In the genomic region with DNA sequence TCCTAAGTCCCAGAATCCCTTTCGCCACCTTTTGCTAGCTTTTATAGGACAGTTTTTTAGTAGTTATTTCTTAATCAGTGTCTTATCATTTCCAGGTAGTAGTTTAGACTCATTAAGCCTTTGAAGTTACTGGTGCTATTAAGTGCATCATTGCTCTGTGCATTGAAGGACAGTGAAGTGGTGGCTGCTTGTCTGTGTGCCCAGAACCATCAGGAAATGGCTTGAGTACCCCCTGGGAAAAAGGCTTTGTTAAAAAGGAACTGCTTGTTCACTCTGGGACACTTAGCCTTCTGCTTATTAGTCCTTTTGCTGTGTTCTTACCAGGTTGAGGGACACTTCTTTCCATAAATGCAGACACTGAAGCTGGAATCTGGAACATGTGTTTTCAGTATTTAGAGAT, we compare ENCODE assay signal across 26 cellular contexts. TPM values are rescaled to one million over a fixed set of nuclear protein-coding genes. Genes with fewer than 3 reads are reported as not detected.
"Had no signal": no experiment of that assay in that cellular context is flagged by ENCODE, and none has a peak within 500 bp of the region (broad histone marks: within the 10 kb centered on the region; RNA-seq: fewer than 3 reads in every experiment).

No MANE protein-coding gene starts in this region.

- H3K4me3 ChIP-seq: lung, pancreas, tibial artery had no signal

- ATAC-seq: activated T-cell treated with anti-CD3 and anti-CD28 coated beads, Interleukin-2, amount 50 U/mL, for 72 hours; left colon; natural killer cell treated with Interleukin-12 subunit alpha and Interleukin-12 subunit beta and Interleukin-15 and Interleukin-18, amount 100 ng/mL, for 72 hours; pancreas had no signal

- H3K36me3 ChIP-seq: neutrophil, pancreas, tibial artery had no signal

- H3K9me3 Mint-ChIP-seq: activated T-cell treated with anti-CD3 and anti-CD28 coated beads, Interleukin-2, amount 50 U/mL, for 72 hours; dendritic cell treated with granulocyte-macrophage colony-stimulating factor and Interleukin-4, amounts not matched to agents 40 ng/mL and 50 ng/mL, for 4 days; mesothelial cell of epicardium; natural killer cell treated with Interleukin-12 subunit alpha and Interleukin-12 subunit beta and Interleukin-15 and Interleukin-18, amount 100 ng/mL, for 72 hours had no signal

- DNase-seq: activated CD4-positive, CD25-positive, alpha-beta regulatory T cell treated with anti-CD3 and anti-CD28 coated beads, Interleukin-2, amount 50 U/mL, for 72 hours; activated CD8-positive, alpha-beta memory T cell treated with anti-CD3 and anti-CD28 coated beads for 24 hours; activated CD8-positive, alpha-beta memory T cell treated with anti-CD3 and anti-CD28 coated beads, Interleukin-2, amount 50 U/mL, for 48 hours; activated effector memory CD4-positive, alpha-beta T cell treated with anti-CD3 and anti-CD28 coated beads, Interleukin-2, amount 50 U/mL, for 16 hours; activated naive CD4-positive, alpha-beta T cell treated with anti-CD3 and anti-CD28 coated beads, Interleukin-2, amount 50 U/mL, for 16 hours; activated T-cell treated with anti-CD3 and anti-CD28 coated beads, Interleukin-2, amount 50 U/mL, for 72 hours; aorta; cerebellar nuclear complex; foreskin fibroblast; glutamatergic neuron; hippocampal formation; left colon; pancreas; stimulated activated CD4-positive, alpha-beta T cell treated with anti-CD3 and anti-CD28 coated beads, Interleukin-12 subunit alpha, Interleukin-12 subunit beta, amount 100 ng/mL, for 4 hours; stimulated activated CD4-positive, alpha-beta T cell treated with anti-CD3 and anti-CD28 coated beads, Interleukin-1b, Interleukin-23, amount 100 ng/mL, for 48 hours; stimulated activated CD8-positive, alpha-beta memory T cell treated with anti-CD3 and anti-CD28 coated beads, Interleukin-4, amount 100 ng/mL, for 48 hours; stimulated activated naive CD4-positive, alpha-beta T cell; T-helper 2 cell; tibial artery had no signal

- H3K27ac ChIP-seq: epithelial cell of prostate, neutrophil, pancreas, tibial artery, VCaP had no signal

- H3K27ac Mint-ChIP-seq: activated T-cell treated with anti-CD3 and anti-CD28 coated beads, Interleukin-2, amount 50 U/mL, for 72 hours; dendritic cell treated with granulocyte-macrophage colony-stimulating factor and Interleukin-4, amounts not matched to agents 40 ng/mL and 50 ng/mL, for 4 days; mesothelial cell of epicardium; natural killer cell treated with Interleukin-12 subunit alpha and Interleukin-12 subunit beta and Interleukin-15 and Interleukin-18, amount 100 ng/mL, for 72 hours had no signal

- H3K27me3 Mint-ChIP-seq: dendritic cell treated with granulocyte-macrophage colony-stimulating factor and Interleukin-4, amounts not matched to agents 40 ng/mL and 50 ng/mL, for 4 days had no signal

- H3K9me3 ChIP-seq: neutrophil, pancreas, tibial artery had no signal

- H3K36me3 Mint-ChIP-seq: mesothelial cell of epicardium; natural killer cell treated with Interleukin-12 subunit alpha and Interleukin-12 subunit beta and Interleukin-15 and Interleukin-18, amount 100 ng/mL, for 72 hours had no signal

- H3K27me3 ChIP-seq: neutrophil, pancreas, tibial artery had no signal

- H3K4me3 Mint-ChIP-seq: activated T-cell treated with anti-CD3 and anti-CD28 coated beads, Interleukin-2, amount 50 U/mL, for 72 hours; dendritic cell treated with granulocyte-macrophage colony-stimulating factor and Interleukin-4, amounts not matched to agents 40 ng/mL and 50 ng/mL, for 4 days; mesothelial cell of epicardium; natural killer cell treated with Interleukin-12 subunit alpha and Interleukin-12 subunit beta and Interleukin-15 and Interleukin-18, amount 100 ng/mL, for 72 hours had no signal

RNA-seq across cellular contexts. Expression of gene DTNA, which starts 30.0 kb away (rescaled TPM):
- total RNA-seq: natural killer cell treated with Interleukin-12 subunit alpha and Interleukin-12 subunit beta and Interleukin-15 and Interleukin-18, amount 100 ng/mL, for 72 hours had no signal
